8 cellular contexts compared by ENCODE assay signal in the genomic region with DNA sequence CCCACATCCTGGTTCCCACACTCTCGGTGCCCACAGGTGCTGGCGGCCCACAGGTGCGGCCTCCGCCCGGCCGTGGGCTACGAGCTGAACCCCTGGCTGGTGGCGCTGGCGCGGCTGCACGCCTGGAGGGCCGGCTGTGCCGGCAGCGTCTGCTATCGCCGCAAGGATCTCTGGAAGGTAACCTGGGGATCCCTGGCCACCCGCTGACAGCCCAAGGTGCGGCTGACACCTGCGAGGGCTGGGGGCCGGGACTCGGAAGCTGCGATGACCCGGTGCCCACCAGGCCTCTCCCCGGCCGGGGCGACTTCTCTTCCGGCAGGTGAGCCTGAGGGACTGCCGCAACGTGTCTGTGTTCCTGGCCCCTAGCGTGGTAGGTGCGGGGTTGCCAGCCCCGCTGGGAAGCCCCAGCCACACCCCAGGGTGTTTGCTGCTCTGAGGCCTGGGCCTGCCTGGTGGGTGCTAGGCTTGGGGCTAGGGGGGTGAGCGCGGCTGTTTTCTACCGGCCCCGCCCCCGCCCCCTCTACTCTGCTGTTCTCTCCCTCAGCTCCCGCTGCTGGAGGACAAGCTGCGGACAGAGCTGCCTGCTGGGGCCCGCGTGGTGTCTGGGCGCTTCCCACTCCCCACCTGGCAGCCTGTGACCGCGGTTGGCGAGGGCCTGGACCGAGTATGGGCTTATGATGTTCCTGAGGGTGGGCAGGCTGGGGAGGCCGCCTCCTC. TPM values are rescaled to one million over a fixed set of nuclear protein-coding genes. Genes with fewer than 3 reads are reported as not detected.
DNase-seq lines count a peak whose midpoint lies in the region; TF ChIP-seq lines count a peak whose summit lies in the region.

No MANE protein-coding gene starts in this region.

- peaks cover 8% of the 10 kb centered on the region for H3K4me1 Mint-ChIP-seq in progenitor cell of endocrine pancreas (ENCODE audit: low read depth)

- peaks cover 22 to 53% (median 24%) of the 10 kb centered on the region in 3 donors for H3K4me1 ChIP-seq in esophagus squamous epithelium
- H3K4me1 ChIP-seq in skeletal muscle satellite cell (ENCODE audit: control insufficient read depth, insufficient read depth, low read length): peaks cover 25% of the 10 kb centered on the region

- no peaks in the 10 kb centered on the region for H3K9me3 Mint-ChIP-seq in progenitor cell of endocrine pancreas (ENCODE audit: low read depth)

- H3K27ac ChIP-seq in SK-N-MC (no peak overlapping the region), esophagus squamous epithelium (peak overlapping the region in 3 of 4 donors; percentile 80 to 90 (median 88))

- no peak for TF ChIP-seq POLR2A in esophagus squamous epithelium (IDR thresholded peaks at IDR 0.05)

- H3K36me3 ChIP-seq in SK-N-MC (ENCODE audit: insufficient read depth, low read length): no peaks in the 10 kb centered on the region
- H3K36me3 ChIP-seq in esophagus squamous epithelium: no peaks in the 10 kb centered on the region
- H3K36me3 ChIP-seq in skeletal muscle satellite cell (ENCODE audit: insufficient read depth, low read length): no peaks in the 10 kb centered on the region

- no peak overlapping the region for H3K27ac Mint-ChIP-seq in progenitor cell of endocrine pancreas

- H3K27me3 ChIP-seq in esophagus squamous epithelium (peaks cover 0 to 38% (median 1%) of the 10 kb centered on the region in 4 donors), skeletal muscle satellite cell (ENCODE audit: control insufficient read depth, insufficient read depth, low read length) (no peaks in the 10 kb centered on the region)

- H3K9ac ChIP-seq in SK-N-MC (ENCODE audit: insufficient read length) (no peak overlapping the region), skeletal muscle satellite cell (ENCODE audit: low read depth, low read length) (peak overlapping the region; percentile 86)

- no peaks in the 10 kb centered on the region for H3K36me3 Mint-ChIP-seq in progenitor cell of endocrine pancreas (ENCODE audit: insufficient read depth)

- peaks cover 15% of the 10 kb centered on the region for H3K27me3 Mint-ChIP-seq in progenitor cell of endocrine pancreas

- TF ChIP-seq CTCF in GM12875 (IDR thresholded peaks at IDR 0.05; ENCODE audit: borderline replicate concordance, insufficient read depth, low read depth, low read length): no peak
- no peak for TF ChIP-seq CTCF in esophagus squamous epithelium (IDR thresholded peaks at IDR 0.05)
- no peak for TF ChIP-seq CTCF in progenitor cell of endocrine pancreas (IDR thresholded peaks at IDR 0.05; ENCODE audit: unreplicated experiment)

- 55% methylated on average over 13 of the region's 47 CpGs; no CpG with 5 or more reads in 1 of the 2 donors for WGBS in esophagus squamous epithelium, 2 donors

- no peak for DNase-seq in SK-N-MC (ENCODE audit: low read depth, low spot score)
- DNase-seq in esophagus squamous epithelium (lab: John Stamatoyannopoulos, UW): no peak
- DNase-seq in cerebellum (ENCODE audit: low spot score): no peak
- DNase-seq in NCI-H2171 treated with DMSO at 0.1 percent for 48 hours (lab: John Stamatoyannopoulos, UW): no peak
- DNase-seq in progenitor cell of endocrine pancreas (ENCODE audit: low spot score, unreplicated experiment): no peak
- no peak for DNase-seq in nucleus accumbens (lab: John Stamatoyannopoulos, UW)

- intact Hi-C loops in esophagus squamous epithelium (cut with DNase I): no loop called here

- H3K4me3 ChIP-seq in GM12875 (ENCODE audit: low read depth, low read length): peak overlapping the region; percentile 92
- H3K4me3 ChIP-seq in SK-N-MC: peak overlapping the region; percentile 85
- H3K4me3 ChIP-seq in esophagus squamous epithelium: peak overlapping the region; percentile 59 to 87 (median 72)
- peak overlapping the region; percentile 100 for H3K4me3 ChIP-seq in skeletal muscle satellite cell (ENCODE audit: low read length)

- no peak overlapping the region for H3K4me3 Mint-ChIP-seq in progenitor cell of endocrine pancreas (ENCODE audit: low read depth)

- no peaks in the 10 kb centered on the region for H3K9me3 ChIP-seq in SK-N-MC (ENCODE audit: low read depth, low read length)
- H3K9me3 ChIP-seq in esophagus squamous epithelium: no peaks in the 10 kb centered on the region
- H3K9me3 ChIP-seq in skeletal muscle satellite cell (replicated peaks; ENCODE audit: low read length): no peaks in the 10 kb centered on the region

- peak overlapping the region; percentile 98 for H3K4me2 ChIP-seq in skeletal muscle satellite cell (ENCODE audit: low read length)

RNA-seq across cellular contexts. Expression of a gene that starts 1.0 kb away (rescaled TPM):
- 10 to 100 TPM; 11.6 to 29.1 (median 24.2) TPM for total RNA-seq in esophagus squamous epithelium
- 22.1 and 33.9 TPM in 2 replicates for total RNA-seq in skeletal muscle satellite cell (2012; rRNA removed)
- 12.2 TPM for total RNA-seq in cerebellum
- total RNA-seq in progenitor cell of endocrine pancreas: 44.2 and 44.9 TPM in 2 replicates

RNA-seq across cellular contexts. Expression of a gene that starts 4.3 kb away (rescaled TPM):
- total RNA-seq in esophagus squamous epithelium: 1 to 10 TPM in 1 of 4 donors, under 1 TPM in 3; under 0.01 to 1.0 (median 0.47) TPM
- 3.5 and 3.7 TPM in 2 replicates for total RNA-seq in skeletal muscle satellite cell (2012; rRNA removed)
- total RNA-seq in cerebellum: 2.2 TPM
- 2.5 and 3.2 TPM in 2 replicates for total RNA-seq in progenitor cell of endocrine pancreas

RNA-seq across cellular contexts. Expression of a gene that starts 5.0 kb away (rescaled TPM):
- total RNA-seq in esophagus squamous epithelium: 1 to 10 TPM in 3 of 4 donors, not detected in 1; 1.7 to 5.7 (median 4.8) TPM
- 19.4 and 30.7 TPM in 2 replicates for total RNA-seq in skeletal muscle satellite cell (2012; rRNA removed)
- total RNA-seq in cerebellum: 5.4 TPM
- total RNA-seq in progenitor cell of endocrine pancreas: 8.1 and 9.2 TPM in 2 replicates

RNA-seq across cellular contexts. Expression of a gene that starts 7.0 kb away (rescaled TPM):
- total RNA-seq in esophagus squamous epithelium: 10 to 100 TPM in 2 of 4 donors, 1 to 10 TPM in 2; 4.2 to 12.7 (median 8.8) TPM
- 70.0 and 90.9 TPM in 2 replicates for total RNA-seq in skeletal muscle satellite cell (2012; rRNA removed)
- total RNA-seq in cerebellum: 78.9 TPM
- total RNA-seq in progenitor cell of endocrine pancreas: 98.6 and 107 TPM in 2 replicates

RNA-seq across cellular contexts. Expression of a gene that starts 16.3 kb away (rescaled TPM):
- 1 to 10 TPM; 2.2 to 8.4 (median 3.7) TPM for total RNA-seq in esophagus squamous epithelium
- 0.51 and 1.5 TPM in 2 replicates for total RNA-seq in skeletal muscle satellite cell (2012; rRNA removed)
- total RNA-seq in cerebellum: 5.4 TPM
- total RNA-seq in progenitor cell of endocrine pancreas: 4.3 TPM in 2 replicates
